In the genomic region with DNA sequence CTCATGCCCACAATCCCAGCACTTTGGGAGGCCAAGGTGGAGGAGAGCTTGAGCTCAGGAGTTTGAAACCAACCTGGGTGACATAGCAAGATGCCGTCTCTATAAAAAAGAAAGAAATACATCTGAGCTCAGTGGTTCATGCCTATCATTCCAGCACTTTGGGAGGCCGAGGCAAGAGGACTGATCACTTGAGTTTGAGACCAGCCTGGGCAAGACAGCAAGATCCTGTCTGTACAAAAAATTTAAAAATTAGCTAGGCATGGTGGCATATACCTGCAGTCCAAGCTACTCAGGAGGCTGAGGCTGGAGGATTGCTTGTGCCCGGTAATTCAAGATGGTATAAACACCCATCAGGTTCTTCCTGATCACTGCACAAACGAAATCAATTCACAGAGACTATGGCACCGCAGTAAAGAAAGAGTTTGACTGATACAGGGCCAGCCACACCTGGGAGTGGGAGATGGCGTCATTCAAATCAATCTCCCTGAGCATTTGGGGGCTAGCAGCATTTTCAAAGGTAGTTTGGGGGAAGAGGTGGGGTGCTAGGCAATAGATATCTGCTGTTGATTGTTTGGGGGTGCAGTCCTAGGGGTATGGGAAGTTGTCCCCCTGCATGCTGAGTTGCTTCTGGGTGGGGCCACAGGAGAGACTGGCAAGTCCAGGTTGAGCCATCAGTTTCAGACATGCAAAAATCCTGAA, we compare ENCODE assay signal across 13 cellular contexts.
DNase-seq lines count a peak whose midpoint lies in the region; TF ChIP-seq lines count a peak whose summit lies in the region.
"Had no signal": no experiment of that assay in that cellular context is flagged by ENCODE, and none has a peak within 500 bp of the region (broad histone marks: within the 10 kb centered on the region; RNA-seq: fewer than 3 reads in every experiment).

No MANE protein-coding gene starts in this region.

- H3K4me1 ChIP-seq in HUES6 (ENCODE audit: control insufficient read depth, insufficient read depth, low read length), result peaks cover 30% of the 10 kb centered on the region
- H3K4me1 ChIP-seq in endodermal cell (ENCODE audit: control insufficient read depth, insufficient read depth, low read length), result no peaks in the 10 kb centered on the region
- H3K4me1 ChIP-seq in mesendoderm (ENCODE audit: control insufficient read depth, low read depth, low read length), result no peaks in the 10 kb centered on the region
- H3K4me1 ChIP-seq: Caco-2 had no signal

- no peaks in the 10 kb centered on the region for H3K79me2 ChIP-seq in mesendoderm (ENCODE audit: control insufficient read depth, insufficient read depth, low read length)

- no peak overlapping the region for H3K27ac Mint-ChIP-seq in endodermal cell
- no peak overlapping the region for H3K27ac Mint-ChIP-seq in T-helper 2 cell treated with Interferon-gamma antibody and Interleukin-4, amounts not matched to agents 5 μg/mL and 100 μg/mL, for 36 hours
- H3K27ac Mint-ChIP-seq: CD4-positive, alpha-beta T cell; HFFc6 had no signal

- H3K4me3 ChIP-seq in HUES6 (ENCODE audit: low read depth, low read length), result 0 out of 2 replicates have a peak overlapping the region, but pooled peaks have one; percentile 4
- H3K4me3 ChIP-seq in endodermal cell (ENCODE audit: low read length), result no peak overlapping the region
- H3K4me3 ChIP-seq in mesendoderm (ENCODE audit: low read length), result no peak overlapping the region
- H3K4me3 ChIP-seq: K562 had no signal

- H3K9ac ChIP-seq in HUES6 (ENCODE audit: low read length), result peak overlapping the region; percentile 45
- no peak overlapping the region for H3K9ac ChIP-seq in endodermal cell (ENCODE audit: extremely low read depth, low read length, poor library complexity, severe bottlenecking)
- no peak overlapping the region for H3K9ac ChIP-seq in mesendoderm (ENCODE audit: low read length)

- H4K8ac ChIP-seq in mesendoderm (ENCODE audit: low read depth, low read length), result no peak overlapping the region

- no peaks in the 10 kb centered on the region for H3K36me3 ChIP-seq in HUES6 (ENCODE audit: control insufficient read depth, insufficient read depth, low read length)
- H3K36me3 ChIP-seq in endodermal cell (ENCODE audit: control insufficient read depth, insufficient read depth, low read length), result no peaks in the 10 kb centered on the region
- H3K36me3 ChIP-seq in mesendoderm (ENCODE audit: control insufficient read depth, insufficient read depth, low read length), result no peaks in the 10 kb centered on the region

- no peak overlapping the region for H2AK5ac ChIP-seq in mesendoderm (ENCODE audit: low read length)

- peaks cover 5% of the 10 kb centered on the region for H3K36me3 Mint-ChIP-seq in endodermal cell (ENCODE audit: low read depth)
- H3K36me3 Mint-ChIP-seq in T-helper 2 cell treated with Interferon-gamma antibody and Interleukin-4, amounts not matched to agents 5 μg/mL and 100 μg/mL, for 36 hours (ENCODE audit: low read depth), result no peaks in the 10 kb centered on the region

- H3K27me3 Mint-ChIP-seq in endodermal cell (ENCODE audit: insufficient read depth), result no peaks in the 10 kb centered on the region
- H3K27me3 Mint-ChIP-seq in T-helper 2 cell treated with Interferon-gamma antibody and Interleukin-4, amounts not matched to agents 5 μg/mL and 100 μg/mL, for 36 hours (ENCODE audit: low read depth), result peaks cover 5% of the 10 kb centered on the region
- H3K27me3 Mint-ChIP-seq: CD4-positive, alpha-beta T cell had no signal

- peak overlapping the region; percentile 29 for H3K56ac ChIP-seq in mesendoderm (ENCODE audit: low read length)

- H3K27ac ChIP-seq in HUES6 (ENCODE audit: low read depth, low read length) (peak overlapping the region; percentile 82), endodermal cell (ENCODE audit: low read depth, low read length) (no peak overlapping the region), mesendoderm (ENCODE audit: low read depth, low read length) (peak overlapping the region; percentile 20)
- H3K27ac ChIP-seq: C4-2B had no signal

- H2BK5ac ChIP-seq in mesendoderm (ENCODE audit: low read length), result peak overlapping the region; percentile 93

- H3K4me3 Mint-ChIP-seq in endodermal cell, result no peak overlapping the region
- no peak overlapping the region for H3K4me3 Mint-ChIP-seq in T-helper 2 cell treated with Interferon-gamma antibody and Interleukin-4, amounts not matched to agents 5 μg/mL and 100 μg/mL, for 36 hours
- H3K4me3 Mint-ChIP-seq: CD4-positive, alpha-beta T cell; HFFc6 had no signal

- no peak overlapping the region for H2BK15ac ChIP-seq in mesendoderm (replicated peaks; ENCODE audit: low read depth)

- H3K18ac ChIP-seq in mesendoderm (ENCODE audit: low read length), result peak overlapping the region; percentile 19

- H3K9me3 Mint-ChIP-seq in endodermal cell, result peaks cover 10% of the 10 kb centered on the region
- no peaks in the 10 kb centered on the region for H3K9me3 Mint-ChIP-seq in T-helper 2 cell treated with Interferon-gamma antibody and Interleukin-4, amounts not matched to agents 5 μg/mL and 100 μg/mL, for 36 hours
- H3K9me3 Mint-ChIP-seq: CD4-positive, alpha-beta T cell; HFFc6 had no signal

- no peak overlapping the region for H3K4me2 ChIP-seq in mesendoderm (ENCODE audit: low read length)

- H3K9me3 ChIP-seq in HUES6 (ENCODE audit: control insufficient read depth, insufficient read depth, low read depth, low read length), result no peaks in the 10 kb centered on the region; the same call in 1 of the 2 replicates
- H3K9me3 ChIP-seq in endodermal cell (ENCODE audit: control insufficient read depth, low read length), result peaks cover 4% of the 10 kb centered on the region
- H3K9me3 ChIP-seq: Caco-2 had no signal

- TF ChIP-seq CTCF in endodermal cell (conservative IDR thresholded peaks at IDR 0.05), result no peak

- no peak overlapping the region for H3K23ac ChIP-seq in mesendoderm (ENCODE audit: low read length)

- peak overlapping the region; percentile 83 for H2BK120ac ChIP-seq in mesendoderm (ENCODE audit: low read depth, low read length)

- peak overlapping the region; percentile 85 for H3K4ac ChIP-seq in mesendoderm (ENCODE audit: low read depth, low read length)

- no peaks in the 10 kb centered on the region for H3K27me3 ChIP-seq in HUES6 (ENCODE audit: control insufficient read depth, insufficient read depth, low read length)
- no peaks in the 10 kb centered on the region for H3K27me3 ChIP-seq in endodermal cell (ENCODE audit: control insufficient read depth, insufficient read depth, low read length, poor library complexity, severe bottlenecking)
- H3K27me3 ChIP-seq in mesendoderm (ENCODE audit: insufficient read depth, low read length, poor library complexity), result no peaks in the 10 kb centered on the region

- H4K5ac ChIP-seq in mesendoderm (ENCODE audit: low read length), result no peak overlapping the region

- 88 to 94% methylated on average over 6 of the region's 6 CpGs for WGBS in endodermal cell (ENCODE audit: insufficient coverage in 1 of 2, insufficient read length in 1 of 2), 2 experiments
- no CpG with 5 or more reads among the region's 6 CpGs for WGBS in mesendoderm (ENCODE audit: extremely low coverage, insufficient coverage, low lambda C conversion rate)

- no peaks in the 10 kb centered on the region for H3K79me1 ChIP-seq in mesendoderm (ENCODE audit: low read length)

- H3K4me1 Mint-ChIP-seq in endodermal cell, result peaks cover 6% of the 10 kb centered on the region
- H3K4me1 Mint-ChIP-seq in T-helper 2 cell treated with Interferon-gamma antibody and Interleukin-4, amounts not matched to agents 5 μg/mL and 100 μg/mL, for 36 hours (ENCODE audit: low read depth), result peaks cover 10% of the 10 kb centered on the region

- DNase-seq in endodermal cell (peak; percentile 47), mesendoderm (no peak), Ammon's horn (ENCODE audit: low spot score) (no peak), NCI-H2029 (lab: John Stamatoyannopoulos, UW) (no peak)
- DNase-seq in T-helper 2 cell treated with Interferon-gamma antibody and Interleukin-4, amounts not matched to agents 5 μg/mL and 100 μg/mL, for 36 hours (ENCODE audit: low spot score), result no peak
- DNase-seq: ACHN; Caco-2; CD4-positive, alpha-beta T cell; HFFc6; IMR-90 had no signal
